12 cellular contexts compared by ENCODE assay signal in genomic region chr11:46520971-46521745, GRCh38.
DNase-seq lines count a peak whose midpoint lies in the region; ATAC-seq, FAIRE-seq and TF ChIP-seq lines count a peak whose summit lies in the region.
"Had no signal": no experiment of that assay in that cellular context is flagged by ENCODE, and none has a peak within 500 bp of the region (broad histone marks: within the 10 kb centered on the region; RNA-seq: fewer than 3 reads in every experiment).

No MANE protein-coding gene starts in this region.

- no peak for FAIRE-seq in astrocyte (lab: Jason Lieb, UNC)

- intact Hi-C loops in head of caudate nucleus (cut with DNase I), result loop anchor here (10.0 kb wide), 1 partner anchor 66 kb away; no protein-coding TSS in a partner anchor

- H3K36me3 Mint-ChIP-seq in astrocyte (ENCODE audit: low read depth, unreplicated experiment), result no peaks in the 10 kb centered on the region

- H3K27ac Mint-ChIP-seq in astrocyte (ENCODE audit: unreplicated experiment), result peak overlapping the region; percentile 86
- H3K27ac Mint-ChIP-seq: activated T-cell treated with anti-CD3 and anti-CD28 coated beads, Interleukin-2, amount 50 U/mL, for 72 hours had no signal

- no peaks in the 10 kb centered on the region for H3K36me3 ChIP-seq in astrocyte (ENCODE audit: insufficient read depth, low read length)
- H3K36me3 ChIP-seq: left lung had no signal

- H3K79me2 ChIP-seq in astrocyte (ENCODE audit: insufficient read depth, low read length), result peaks cover 71% of the 10 kb centered on the region

- no peaks in the 10 kb centered on the region for H3K9me3 ChIP-seq in astrocyte (ENCODE audit: insufficient read depth, low read depth, low read length)
- H3K9me3 ChIP-seq: left lung had no signal

- peaks cover 19% of the 10 kb centered on the region for H3K4me1 ChIP-seq in astrocyte (ENCODE audit: insufficient read depth, low read length)

- peak overlapping the region; percentile 25 for H3K27ac ChIP-seq in astrocyte (ENCODE audit: low read depth, low read length)

- H4K20me1 ChIP-seq in astrocyte (ENCODE audit: insufficient read depth, low read length), result peaks cover 52% of the 10 kb centered on the region

- DNase-seq in AG08395 (ENCODE audit: low spot score) (peak; percentile 55), HT-29 (ENCODE audit: low spot score) (peak; percentile 9), astrocyte (ENCODE audit: low read depth) (peak; percentile 84), head of caudate nucleus (peak in 40 of 42 donors; percentile 17 to 75 (median 50)), HuH-7 (ENCODE audit: low spot score) (no peak)
- DNase-seq in stimulated activated CD4-positive, alpha-beta T cell treated with anti-CD3 and anti-CD28 coated beads, Interleukin-2, amount 100 ng/mL, for 48 hours, result no peak
- DNase-seq in activated naive CD4-positive, alpha-beta T cell (lab: John Stamatoyannopoulos, UW), result no peak
- DNase-seq: activated T-cell treated with anti-CD3 and anti-CD28 coated beads, Interleukin-2, amount 50 U/mL, for 72 hours; KBM-7; left lung; T-helper 9 cell had no signal

- no peaks in the 10 kb centered on the region for H3K9me3 Mint-ChIP-seq in astrocyte (ENCODE audit: unreplicated experiment)
- H3K9me3 Mint-ChIP-seq: activated T-cell treated with anti-CD3 and anti-CD28 coated beads, Interleukin-2, amount 50 U/mL, for 72 hours had no signal

- H2AFZ ChIP-seq in astrocyte (ENCODE audit: low read depth, low read length), result no peak overlapping the region

- no peaks in the 10 kb centered on the region for H3K27me3 ChIP-seq in astrocyte (ENCODE audit: insufficient read depth, low read length)
- H3K27me3 ChIP-seq: left lung had no signal

- H3K9ac ChIP-seq in astrocyte (ENCODE audit: low read length), result no peak overlapping the region

- no peaks in the 10 kb centered on the region for H3K27me3 Mint-ChIP-seq in astrocyte (ENCODE audit: low read depth, unreplicated experiment)

- peak overlapping the region; percentile 2 for H3K4me3 ChIP-seq in astrocyte (ENCODE audit: insufficient read depth, low read depth, low read length)
- H3K4me3 ChIP-seq: left lung had no signal

- no peak for TF ChIP-seq CTCF in astrocyte (IDR thresholded peaks at IDR 0.05; ENCODE audit: insufficient read depth, low read depth, low read length)

- ATAC-seq in GM18502 (IDR thresholded peaks at IDR 0.05; ENCODE audit: poor library complexity, unreplicated experiment), result no peak
- ATAC-seq: activated T-cell treated with anti-CD3 and anti-CD28 coated beads, Interleukin-2, amount 50 U/mL, for 72 hours had no signal

- peak overlapping the region; percentile 62 for H3K4me2 ChIP-seq in astrocyte (ENCODE audit: low read length)

- H3K4me3 Mint-ChIP-seq in astrocyte (ENCODE audit: unreplicated experiment), result peak overlapping the region; percentile 50
- H3K4me3 Mint-ChIP-seq: activated T-cell treated with anti-CD3 and anti-CD28 coated beads, Interleukin-2, amount 50 U/mL, for 72 hours had no signal

- H3K4me1 Mint-ChIP-seq in astrocyte (ENCODE audit: low read depth, unreplicated experiment), result peaks cover 31% of the 10 kb centered on the region

Comparison
In these comparisons a context has a peak if more than half of its experiments do, and no peak if none do; other contexts are left out.
1. DNase-seq: peak in AG08395 (single experiment), HT-29 (single experiment), astrocyte (single experiment) and head of caudate nucleus (40 of 42); none in stimulated activated CD4-positive, alpha-beta T cell treated with anti-CD3 and anti-CD28 coated beads, Interleukin-2, amount 100 ng/mL, for 48 hours (0 of 2), activated naive CD4-positive, alpha-beta T cell (0 of 4) and HuH-7 (single experiment).